Comparison of ENCODE assay signal across 1 cellular context in the genomic region with DNA sequence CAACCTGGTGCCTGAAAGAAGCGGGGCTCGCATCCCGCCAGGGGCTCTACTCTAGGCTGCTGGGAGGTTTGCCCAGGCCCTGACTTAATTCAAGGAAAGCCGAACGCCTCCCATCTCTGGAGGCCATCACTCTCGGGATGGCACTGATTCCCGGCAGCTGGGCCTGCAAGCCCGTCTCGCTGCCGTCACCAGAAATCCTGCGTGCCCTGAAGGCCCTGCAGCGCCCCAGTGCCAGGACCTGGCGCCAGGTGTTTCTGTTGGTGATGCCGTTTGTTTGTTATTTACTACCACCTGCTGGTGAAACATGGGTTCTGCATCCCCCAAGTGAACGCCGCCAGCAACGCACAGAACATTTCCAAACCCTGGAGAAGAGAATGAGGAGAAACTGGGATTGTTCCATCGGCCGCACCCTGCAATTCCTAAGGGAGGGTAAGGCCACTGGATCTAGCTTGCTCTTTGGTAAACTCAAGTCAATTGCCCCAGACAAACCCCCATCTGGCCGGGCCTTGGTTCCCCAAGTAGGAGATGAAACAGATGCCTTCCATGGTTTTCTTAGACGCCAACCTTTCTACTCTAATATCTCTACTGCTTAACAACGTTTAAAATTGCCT.
A peak's percentile ranks its signal among the peaks of the same experiment; 100 is the strongest.
TF ChIP-seq lines count a peak whose summit lies in the region.

No MANE protein-coding gene starts in this region.

TF ChIP-seq in H1, 55 proteins besides CTCF, POLR2A, EP300 and RAD21 (continued from another document):
- TF ChIP-seq, protein P1, sequence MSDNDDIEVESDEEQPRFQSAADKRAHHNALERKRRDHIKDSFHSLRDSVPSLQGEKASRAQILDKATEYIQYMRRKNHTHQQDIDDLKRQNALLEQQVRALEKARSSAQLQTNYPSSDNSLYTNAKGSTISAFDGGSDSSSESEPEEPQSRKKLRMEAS (IDR thresholded peaks at IDR 0.05) = 0 out of 2 replicates have a peak, but pooled peaks have one; percentile 18
- TF ChIP-seq TCF12 (IDR thresholded peaks at IDR 0.05; ENCODE audit: low read depth, low read length) (0 out of 2 replicates have a peak, but pooled peaks have one; percentile 5), SP1 (IDR thresholded peaks at IDR 0.05; ENCODE audit: low read depth, low read length) (peak; percentile 51; the same call in 1 of the 2 replicates), CHD2 (IDR thresholded peaks at IDR 0.05; ENCODE audit: low read length) (no peak), CREB1 (IDR thresholded peaks at IDR 0.05) (peak; percentile 52), YY1 (IDR thresholded peaks at IDR 0.05; ENCODE audit: low read depth, low read length) (peak; percentile 57; the same call in 1 of the 2 replicates), ZNF274 (IDR thresholded peaks at IDR 0.05; ENCODE audit: borderline replicate concordance, extremely low read depth, low read length) (no peak)
